25 cellular contexts compared by ENCODE assay signal in genomic region chr9:124954255-124954654, GRCh38.
A peak's percentile ranks its signal among the peaks of the same experiment; 100 is the strongest.
DNase-seq lines count a peak whose midpoint lies in the region; ATAC-seq, FAIRE-seq and TF ChIP-seq lines count a peak whose summit lies in the region.
"Had no signal": no experiment of that assay in that cellular context is flagged by ENCODE, and none has a peak within 500 bp of the region (broad histone marks: within the 10 kb centered on the region; RNA-seq: fewer than 3 reads in every experiment).

No MANE protein-coding gene starts in this region.

- TF ChIP-seq CTCF in choroid plexus epithelial cell (conservative IDR thresholded peaks at IDR 0.05; ENCODE audit: low read depth, low read length): no peak

- FAIRE-seq in H54 (lab: Jason Lieb, UNC): peak; percentile 80
- FAIRE-seq: A549, D721Med, GM12878, GM12892, GM18507, GM19239 had no signal

- DNase-seq in H54 (ENCODE audit: insufficient read length, low spot score) (no peak), NCI-H226 (peak; percentile 63), amniotic epithelial cell (ENCODE audit: low read depth) (peak; percentile 42), choroid plexus epithelial cell (ENCODE audit: low read depth) (peak; percentile 15), HPDE6-E6E7 (ENCODE audit: extremely low spot score) (no peak), NCI-H510A treated with DMSO at 0.1 percent for 48 hours (lab: John Stamatoyannopoulos, UW) (no peak)
- no peak for DNase-seq in activated CD4-positive, CD25-positive, alpha-beta regulatory T cell treated with anti-CD3 and anti-CD28 coated beads, Interleukin-2, amount 50 U/mL, for 72 hours
- DNase-seq: AML-193; Caco-2; Calu3; CD4-positive, alpha-beta T cell; CD8-positive, alpha-beta T cell; DMS153; DMS53; DMS79; DND-41; GDM1 had no signal

- TF ChIP-seq POLR2A in H54 (IDR thresholded peaks at IDR 0.05; ENCODE audit: low read depth, low read length): no peak

- no peak for ATAC-seq in GM21717 (IDR thresholded peaks at IDR 0.05; ENCODE audit: unreplicated experiment)
- ATAC-seq: A549; CD8-positive, alpha-beta T cell; GM12878 had no signal

- no peak overlapping the region for H3K4me3 ChIP-seq in choroid plexus epithelial cell (ENCODE audit: low read depth, low read length)
- H3K4me3 ChIP-seq: A549; BLaER1 treated with 17β-estradiol and CSF1 and Interleukin-3, amounts not matched to agents 10 nM and 100 nM; GM12878 had no signal

Comparison
In these comparisons a context has a peak if more than half of its experiments do, and no peak if none do; other contexts are left out.
1. DNase-seq: peak in NCI-H226 (single experiment), amniotic epithelial cell (single experiment) and choroid plexus epithelial cell (single experiment); none in H54 (single experiment), activated CD4-positive, CD25-positive, alpha-beta regulatory T cell treated with anti-CD3 and anti-CD28 coated beads, Interleukin-2, amount 50 U/mL, for 72 hours (single experiment), HPDE6-E6E7 (single experiment) and NCI-H510A treated with DMSO at 0.1 percent for 48 hours (single experiment).